ENCODE assay signal across 19 cellular contexts in the genomic region with DNA sequence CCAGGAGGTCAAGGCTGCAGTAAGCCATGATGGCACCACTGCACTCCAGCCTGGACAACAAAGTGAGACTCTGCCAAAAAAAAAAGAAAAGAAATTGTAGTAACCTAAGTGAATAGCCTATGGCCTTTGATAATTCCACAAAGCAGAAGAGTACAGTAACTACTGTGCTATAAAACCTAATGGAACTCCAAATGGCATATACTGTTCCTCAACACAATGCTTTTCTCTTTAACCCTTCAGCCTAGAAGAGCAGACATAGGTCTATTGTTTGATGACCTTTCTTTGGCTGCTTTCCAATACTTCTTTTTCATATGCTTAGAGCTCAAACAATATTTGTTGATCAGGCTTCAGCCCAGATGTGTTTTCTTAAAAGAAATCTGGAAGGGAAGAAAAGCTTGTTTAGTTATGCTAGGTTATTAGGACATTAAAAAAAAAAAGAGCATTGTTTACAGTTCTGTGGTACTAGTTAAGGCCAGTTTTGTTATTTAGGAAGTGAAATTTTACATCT.
A peak's percentile ranks its signal among the peaks of the same experiment; 100 is the strongest.
DNase-seq lines count a peak whose midpoint lies in the region; ATAC-seq, FAIRE-seq and TF ChIP-seq lines count a peak whose summit lies in the region.
"Had no signal": no experiment of that assay in that cellular context is flagged by ENCODE, and none has a peak within 500 bp of the region (broad histone marks: within the 10 kb centered on the region; RNA-seq: fewer than 3 reads in every experiment).

No MANE protein-coding gene starts in this region.

- H3K4me3 ChIP-seq in left ventricle myocardium inferior: no peak overlapping the region
- H3K4me3 ChIP-seq in right atrium auricular region: no peak overlapping the region
- H3K4me3 ChIP-seq in SJCRH30: no peak overlapping the region
- H3K4me3 ChIP-seq in hepatocyte: no peak overlapping the region
- H3K4me3 ChIP-seq: lung, suprapubic skin had no signal

- DNase-seq in left ventricle myocardium inferior (no peak), right atrium auricular region (ENCODE audit: low spot score) (no peak), NCI-H2171 treated with DMSO at 0.1 percent for 48 hours (lab: John Stamatoyannopoulos, UW) (peak; percentile 87), SJCRH30 (peak in 1 of 2 experiments; percentile 64), H54 (ENCODE audit: insufficient read length, low spot score) (no peak), hepatocyte (ENCODE audit: low spot score) (no peak)
- DNase-seq: activated CD4-positive, alpha-beta T cell treated with anti-CD3 and anti-CD28 coated beads for 1 hour; activated CD8-positive, alpha-beta memory T cell treated with anti-CD3 and anti-CD28 coated beads, Interleukin-2, amount 50 U/mL, for 48 hours; CD4-positive, alpha-beta T cell; effector CD8-positive, alpha-beta T cell; Kasumi-1; stimulated activated CD4-positive, alpha-beta T cell treated with anti-CD3 and anti-CD28 coated beads, Interleukin-1b, Interleukin-23, amount 100 ng/mL, for 48 hours had no signal

- H3K36me3 ChIP-seq in left ventricle myocardium inferior (peaks cover 33% of the 10 kb centered on the region), right atrium auricular region (no peaks in the 10 kb centered on the region), SJCRH30 (no peaks in the 10 kb centered on the region), hepatocyte (replicated peaks; ENCODE audit: insufficient read depth, low read depth) (no peaks in the 10 kb centered on the region)
- H3K36me3 ChIP-seq: suprapubic skin had no signal

- H2AFZ ChIP-seq in hepatocyte: no peak overlapping the region

- no peaks in the 10 kb centered on the region for H3K27me3 ChIP-seq in left ventricle myocardium inferior (ENCODE audit: low read depth)
- H3K27me3 ChIP-seq in right atrium auricular region: no peaks in the 10 kb centered on the region
- H3K27me3 ChIP-seq in SJCRH30: no peaks in the 10 kb centered on the region
- H3K27me3 ChIP-seq in hepatocyte: no peaks in the 10 kb centered on the region
- H3K27me3 ChIP-seq: suprapubic skin had no signal

- H3K9me2 ChIP-seq in hepatocyte (replicated peaks; ENCODE audit: insufficient read depth): no peaks in the 10 kb centered on the region

- intact Hi-C loops in left ventricle myocardium inferior (cut with micrococcal nuclease): no loop called here

- H4K20me1 ChIP-seq in hepatocyte (ENCODE audit: insufficient read depth, poor library complexity, severe bottlenecking): no peaks in the 10 kb centered on the region

- H3K79me2 ChIP-seq in hepatocyte: no peaks in the 10 kb centered on the region

- H3K9me3 ChIP-seq in left ventricle myocardium inferior (replicated peaks) (peaks cover 11% of the 10 kb centered on the region), right atrium auricular region (no peaks in the 10 kb centered on the region), SJCRH30 (replicated peaks) (no peaks in the 10 kb centered on the region), hepatocyte (ENCODE audit: low read depth) (no peaks in the 10 kb centered on the region)
- H3K9me3 ChIP-seq: suprapubic skin had no signal

- no peak for TF ChIP-seq POLR2A in H54 (IDR thresholded peaks at IDR 0.05; ENCODE audit: low read depth, low read length)

- no peak overlapping the region for H3K4me2 ChIP-seq in hepatocyte

- TF ChIP-seq CTCF in left ventricle myocardium inferior (IDR thresholded peaks at IDR 0.05; ENCODE audit: borderline replicate concordance) (no peak), right atrium auricular region (IDR thresholded peaks at IDR 0.05) (no peak), hepatocyte (IDR thresholded peaks at IDR 0.05; ENCODE audit: poor library complexity) (no peak)

- H3K27ac ChIP-seq in left ventricle myocardium inferior (replicated peaks): peak overlapping the region; percentile 33
- no peak overlapping the region for H3K27ac ChIP-seq in right atrium auricular region
- peak overlapping the region; percentile 19; the same call in 1 of the 2 replicates for H3K27ac ChIP-seq in SJCRH30
- H3K27ac ChIP-seq in hepatocyte: no peak overlapping the region
- H3K27ac ChIP-seq: suprapubic skin had no signal

- H3K4me1 ChIP-seq in left ventricle myocardium inferior: peaks cover 37% of the 10 kb centered on the region
- peaks cover 0 to 15% of the 10 kb centered on the region in 2 donors for H3K4me1 ChIP-seq in right atrium auricular region
- peaks cover 22% of the 10 kb centered on the region for H3K4me1 ChIP-seq in SJCRH30
- H3K4me1 ChIP-seq in hepatocyte (ENCODE audit: insufficient read depth): peaks cover 5% of the 10 kb centered on the region

- ATAC-seq in HG03280 (IDR thresholded peaks at IDR 0.05; ENCODE audit: unreplicated experiment) (no peak), GM21786 (IDR thresholded peaks at IDR 0.05; ENCODE audit: unreplicated experiment) (no peak)
- ATAC-seq: natural killer cell treated with Interleukin-12 subunit alpha and Interleukin-12 subunit beta and Interleukin-15 and Interleukin-18, amount 100 ng/mL, for 72 hours had no signal

- no peak for FAIRE-seq in H54 (lab: Jason Lieb, UNC)
- FAIRE-seq: bronchial epithelial cell, G401.6 had no signal

Comparison
In these comparisons a context has a peak if more than half of its experiments do, and no peak if none do; other contexts are left out.
1. H3K27ac ChIP-seq: peak in left ventricle myocardium inferior (single experiment) and SJCRH30 (single experiment); none in right atrium auricular region (0 of 2) and hepatocyte (single experiment).